Comparison of ENCODE assay signal across 13 cellular contexts in the genomic region with DNA sequence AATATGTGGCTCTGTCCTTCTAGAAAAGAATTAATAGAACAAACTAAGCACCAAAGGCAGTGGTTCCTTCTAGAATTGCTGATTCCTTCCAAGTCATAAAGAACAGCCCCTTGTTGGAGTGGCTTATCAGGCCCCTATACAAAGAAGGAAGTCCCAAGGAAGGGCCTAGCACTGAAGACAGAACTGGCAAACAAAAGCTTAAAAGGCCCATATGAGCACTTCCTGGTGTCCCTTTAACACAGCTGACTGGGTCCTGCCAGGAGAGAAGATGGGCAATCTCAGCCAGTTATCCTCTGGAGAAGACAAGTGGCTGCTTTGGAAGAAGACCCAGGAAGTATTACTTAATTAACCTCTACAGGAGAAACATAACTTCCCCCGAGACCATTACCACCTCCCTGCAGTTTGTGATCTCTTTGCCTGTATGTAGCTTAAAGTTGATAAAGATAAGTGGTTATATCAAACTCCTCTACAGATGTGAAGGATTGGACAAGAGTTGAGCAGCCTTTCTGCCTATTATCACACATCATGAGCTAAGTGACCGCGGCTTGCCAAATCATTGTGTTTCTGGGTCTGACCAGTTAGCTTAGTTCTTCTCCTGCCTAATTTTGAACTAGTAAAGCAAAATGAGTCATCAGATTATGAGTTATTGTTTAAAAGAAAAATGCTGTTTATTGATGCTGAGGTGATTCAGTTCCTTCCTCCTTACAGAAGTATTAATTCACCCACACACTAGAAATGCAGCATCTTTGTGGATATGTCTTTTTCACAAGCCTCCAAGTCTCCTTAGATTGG. TPM values are rescaled to one million over a fixed set of nuclear protein-coding genes. Genes with fewer than 3 reads are reported as not detected.
DNase-seq lines count a peak whose midpoint lies in the region; ATAC-seq, FAIRE-seq and TF ChIP-seq lines count a peak whose summit lies in the region.
"Had no signal": no experiment of that assay in that cellular context is flagged by ENCODE, and none has a peak within 500 bp of the region (broad histone marks: within the 10 kb centered on the region; RNA-seq: fewer than 3 reads in every experiment).

No MANE protein-coding gene starts in this region.

- DNase-seq in LHCN-M2 (ENCODE audit: low read depth) (peak; percentile 72), mammary epithelial cell (peak; percentile 75), lung (ENCODE audit: low spot score) (no peak), NAMALWA (ENCODE audit: low spot score) (no peak), urothelium cell line (ENCODE audit: low spot score) (no peak)
- DNase-seq: colonic mucosa, NCI-H1048, retina, RPMI8226 had no signal

- FAIRE-seq in urothelium cell line (lab: Jason Lieb, UNC) = no peak

- no peaks in the 10 kb centered on the region for H3K79me2 ChIP-seq in mammary epithelial cell (ENCODE audit: insufficient read depth, low read length)

- WGBS in mammary epithelial cell (ENCODE audit: low coverage, missing lambda C conversion rate) = 100% methylated on average over 3 of the region's 3 CpGs
- WGBS in lung, 2 donors = 68 to 75% methylated on average over 3 of the region's 3 CpGs

- H3K4me3 ChIP-seq in BLaER1 treated with 17β-estradiol and CSF1 and Interleukin-3, amounts not matched to agents 10 nM and 100 nM = no peak overlapping the region
- no peak overlapping the region for H3K4me3 ChIP-seq in mammary epithelial cell (replicated peaks in 1 of 3; ENCODE audit: insufficient read depth in 1 of 3, low read depth in 2 of 3, low read length in 3 of 3)
- no peak overlapping the region for H3K4me3 ChIP-seq in lung
- H3K4me3 ChIP-seq: colonic mucosa had no signal

- intact Hi-C loops in mammary epithelial cell (cut with micrococcal nuclease) = no loop called here

- no peaks in the 10 kb centered on the region for H3K9me3 ChIP-seq in BLaER1 treated with 17β-estradiol and CSF1 and Interleukin-3, amounts not matched to agents 10 nM and 100 nM (replicated peaks in 1 of 11)
- H3K9me3 ChIP-seq in mammary epithelial cell (replicated peaks; ENCODE audit: insufficient read depth, low read length) (no peaks in the 10 kb centered on the region), lung (ENCODE audit: control insufficient read depth in 2 of 2, insufficient read depth in 1 of 2, low read length in 1 of 2) (no peaks in the 10 kb centered on the region)
- H3K9me3 ChIP-seq: colonic mucosa had no signal

- H3K27ac ChIP-seq in BLaER1 treated with 17β-estradiol and CSF1 and Interleukin-3, amounts not matched to agents 10 nM and 100 nM = peak overlapping the region; percentile 11 to 81 (median 67); a peak in 20 of 22 replicates
- H3K27ac ChIP-seq in mammary epithelial cell (ENCODE audit: insufficient read depth, low read depth, low read length) = no peak overlapping the region
- peak overlapping the region; percentile 56 to 63 for H3K27ac ChIP-seq in lung (ENCODE audit: low read depth in 1 of 2, low read length in 1 of 2)
- H3K27ac ChIP-seq: colonic mucosa had no signal

- peak overlapping the region; percentile 37 to 70 (median 54) for H3K4me2 ChIP-seq in BLaER1 treated with 17β-estradiol and CSF1 and Interleukin-3, amounts not matched to agents 10 nM and 100 nM
- no peak overlapping the region for H3K4me2 ChIP-seq in mammary epithelial cell (ENCODE audit: insufficient read depth, low read depth, low read length)

- H3K9ac ChIP-seq in BLaER1 treated with 17β-estradiol and CSF1 and Interleukin-3, amounts not matched to agents 10 nM and 100 nM = peak overlapping the region in 7 of 11 experiments; percentile 9 to 54 (median 33); a peak in 10 of 22 replicates
- H3K9ac ChIP-seq in mammary epithelial cell (ENCODE audit: insufficient read depth, low read length) = no peak overlapping the region

- no peaks in the 10 kb centered on the region for H4K20me1 ChIP-seq in BLaER1 treated with 17β-estradiol and CSF1 and Interleukin-3, amounts not matched to agents 10 nM and 100 nM
- H4K20me1 ChIP-seq in mammary epithelial cell (ENCODE audit: insufficient read depth, low read length) = no peaks in the 10 kb centered on the region

- TF ChIP-seq CTCF in mammary epithelial cell (conservative IDR thresholded peaks at IDR 0.05 in 1 of 2, IDR thresholded peaks at IDR 0.05 in 1 of 2; ENCODE audit: extremely low read depth in 1 of 2, insufficient read depth in 1 of 2, low read depth in 1 of 2, low read length in 2 of 2) (no peak), lung (IDR thresholded peaks at IDR 0.05; ENCODE audit: control extremely low read depth, extremely low read depth) (no peak)

- BruUV-seq in mammary epithelial cell (replicated peaks; lab: Mats Ljungman, UMichigan) = no TSS peak

- in situ Hi-C loops in mammary epithelial cell (cut with MboI; ENCODE audit: low sequenced_read_pairs in 2 of 2) = no loop called here

- ATAC-seq in lung (ENCODE audit: insufficient read depth, low FRiP score) = no peak
- ATAC-seq in HG03095 (IDR thresholded peaks at IDR 0.05; ENCODE audit: unreplicated experiment) = no peak
- no peak for ATAC-seq in GM18502 (IDR thresholded peaks at IDR 0.05; ENCODE audit: poor library complexity, unreplicated experiment)

- H3K4me1 ChIP-seq in BLaER1 treated with 17β-estradiol and CSF1 and Interleukin-3, amounts not matched to agents 10 nM and 100 nM = peaks cover 36 to 60% (median 48%) of the 10 kb centered on the region in 10 experiments
- H3K4me1 ChIP-seq in mammary epithelial cell (ENCODE audit: insufficient read depth, low read length) (peaks cover 19% of the 10 kb centered on the region), lung (ENCODE audit: control insufficient read depth in 2 of 2, insufficient read depth in 2 of 2, low read length in 2 of 2) (peaks cover 4 to 10% of the 10 kb centered on the region in 2 donors)
- H3K4me1 ChIP-seq: colonic mucosa had no signal

- H3K36me3 ChIP-seq in BLaER1 treated with 17β-estradiol and CSF1 and Interleukin-3, amounts not matched to agents 10 nM and 100 nM = no peaks in the 10 kb centered on the region
- H3K36me3 ChIP-seq in mammary epithelial cell (ENCODE audit: insufficient read depth, low read length) (no peaks in the 10 kb centered on the region), lung (ENCODE audit: control insufficient read depth in 2 of 2, insufficient read depth in 2 of 2, low read length in 2 of 2) (no peaks in the 10 kb centered on the region)
- H3K36me3 ChIP-seq: colonic mucosa had no signal

- no peaks in the 10 kb centered on the region for H3K27me3 ChIP-seq in BLaER1 treated with 17β-estradiol and CSF1 and Interleukin-3, amounts not matched to agents 10 nM and 100 nM
- H3K27me3 ChIP-seq in mammary epithelial cell (ENCODE audit: insufficient read depth, low read length) = no peaks in the 10 kb centered on the region
- no peaks in the 10 kb centered on the region for H3K27me3 ChIP-seq in lung (ENCODE audit: control insufficient read depth, insufficient read depth)
- H3K27me3 ChIP-seq: colonic mucosa had no signal

- dilution Hi-C loops in mammary epithelial cell (cut with HindIII; ENCODE audit: low sequenced_read_pairs) = loop anchor here (5.0 kb wide), 2 partner anchors 81 to 84 kb away; no protein-coding TSS in a partner anchor

- CTCF ChIA-PET in mammary epithelial cell (lab: Charles Lee; ENCODE audit: low non-redundant PET) = no interaction called here

- H2AFZ ChIP-seq in mammary epithelial cell (ENCODE audit: low read depth, low read length) = no peak overlapping the region

RNA-seq across cellular contexts. Expression of a gene that starts 13.3 kb away (rescaled TPM):
- 79.2 and 92.7 TPM in 2 replicates for total RNA-seq in LHCN-M2 (2014; rRNA removed)
- 108 TPM for polyA plus RNA-seq in LHCN-M2 (2012)
- total RNA-seq in mammary epithelial cell = 10 to 100 TPM; 10.7 to 36.6 TPM
- 35.3 TPM for polyA plus RNA-seq in mammary epithelial cell
- 22.4 TPM for polyA minus RNA-seq in mammary epithelial cell
- 100 to 1,000 TPM; 144 to 204 TPM for total RNA-seq in lung
- polyA plus RNA-seq in lung = 100 to 1,000 TPM in 1 of 2 donors, 10 to 100 TPM in 1; 54.3 to 114 TPM

RNA-seq across cellular contexts. Expression of a gene that starts 25.0 kb away (rescaled TPM):
- total RNA-seq in LHCN-M2 (2014; rRNA removed) (not detected in 2 replicates), mammary epithelial cell (not detected), lung (not detected)
- polyA plus RNA-seq in LHCN-M2 (2012) = not detected
- polyA plus RNA-seq in mammary epithelial cell (not detected), lung (under 1 TPM in 1 of 2 donors, not detected in 1; 0.17 TPM)
- not detected for polyA minus RNA-seq in mammary epithelial cell
- total RNA-seq: kidney epithelial cell had no signal

RNA-seq across cellular contexts. Expression of a gene that starts 33.3 kb away (rescaled TPM):
- total RNA-seq in LHCN-M2 (2014; rRNA removed) (0.19 and 0.40 TPM in 2 replicates), mammary epithelial cell (not detected), lung (10 to 100 TPM; 46.2 to 46.7 TPM)
- 1.9 TPM for polyA plus RNA-seq in LHCN-M2 (2012)
- polyA plus RNA-seq in mammary epithelial cell (not detected), lung (10 to 100 TPM; 24.6 to 55.7 TPM)
- polyA minus RNA-seq in mammary epithelial cell = not detected
- total RNA-seq: kidney epithelial cell had no signal

RNA-seq across cellular contexts. Expression of a gene that starts 56.5 kb away (rescaled TPM):
- total RNA-seq in LHCN-M2 (2014; rRNA removed) = 10.9 and 13.5 TPM in 2 replicates
- 14.8 TPM for polyA plus RNA-seq in LHCN-M2 (2012)
- total RNA-seq in mammary epithelial cell = 10 to 100 TPM in 1 of 2 donors, 1 to 10 TPM in 1; 6.7 to 12.9 TPM
- polyA plus RNA-seq in mammary epithelial cell = 3.3 TPM
- polyA minus RNA-seq in mammary epithelial cell = 6.6 TPM
- 1 to 10 TPM; 8.0 to 9.4 TPM for total RNA-seq in lung
- polyA plus RNA-seq in lung = 10 to 100 TPM in 1 of 2 donors, 1 to 10 TPM in 1; 2.2 to 10.7 TPM

Comparison
In these comparisons a context has a peak if more than half of its experiments do, and no peak if none do; other contexts are left out.
1. DNase-seq: peak in LHCN-M2 (single experiment) and mammary epithelial cell (single experiment); none in lung (single experiment), NAMALWA (single experiment) and urothelium cell line (single experiment).
2. RNA of a gene that starts 33.3 kb away (total RNA-seq): 46.2 to 46.7 TPM in lung; 0.19 to 0.40 TPM in LHCN-M2 and not detected in mammary epithelial cell; every median in the first group is over 10 times any median in the second.